ENCODE assay signal across 8 cellular contexts in the genomic region with DNA sequence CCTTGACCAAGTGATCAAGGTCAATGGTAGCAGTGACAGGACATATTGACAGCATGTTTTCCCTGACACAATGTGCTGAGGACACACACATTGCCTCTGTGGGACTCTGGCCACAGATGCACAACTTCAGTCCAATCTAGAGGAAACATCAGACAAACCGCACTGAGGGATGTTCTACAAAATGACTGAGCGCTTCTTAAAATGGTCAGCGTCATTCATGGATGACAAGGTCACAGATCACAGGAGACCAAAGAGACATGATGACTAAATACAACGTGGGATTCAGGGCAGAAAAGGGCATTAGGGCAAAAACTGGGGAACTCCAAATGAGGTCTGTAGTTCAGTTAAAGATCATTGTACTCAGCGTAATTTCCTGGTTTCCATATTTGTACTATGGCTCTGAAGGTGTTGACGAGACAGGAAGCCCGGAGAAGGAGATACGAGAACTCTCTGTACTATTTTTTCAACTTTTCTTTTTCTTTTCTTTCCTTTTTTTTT. TPM values are rescaled to one million over a fixed set of nuclear protein-coding genes. Genes with fewer than 3 reads are reported as not detected.
DNase-seq lines count a peak whose midpoint lies in the region; ATAC-seq lines count a peak whose summit lies in the region.

No MANE protein-coding gene starts in this region.

- H2AK5ac ChIP-seq in trophoblast cell (ENCODE audit: low read length) (no peak overlapping the region), mesendoderm (ENCODE audit: low read length) (no peak overlapping the region)

- H3K4me2 ChIP-seq in trophoblast cell (ENCODE audit: low read length) (no peak overlapping the region), mesendoderm (ENCODE audit: low read length) (no peak overlapping the region)

- H4K12ac ChIP-seq in trophoblast cell (ENCODE audit: low read depth, low read length): no peak overlapping the region

- H4K91ac ChIP-seq in trophoblast cell (ENCODE audit: low read depth, low read length): no peak overlapping the region

- H3K36me3 ChIP-seq in mucosa of rectum (ENCODE audit: control insufficient read depth in 2 of 2, insufficient read depth in 2 of 2, low read length in 2 of 2) (no peaks in the 10 kb centered on the region), trophoblast cell (ENCODE audit: control insufficient read depth in 1 of 2, insufficient read depth in 2 of 2, low read length in 2 of 2) (no peaks in the 10 kb centered on the region), mesendoderm (ENCODE audit: control insufficient read depth, insufficient read depth, low read length) (no peaks in the 10 kb centered on the region)

- H3K27me3 ChIP-seq in mucosa of rectum (ENCODE audit: control insufficient read depth in 2 of 2, insufficient read depth in 2 of 2, low read length in 2 of 2): no peaks in the 10 kb centered on the region
- no peaks in the 10 kb centered on the region for H3K27me3 ChIP-seq in trophoblast cell (ENCODE audit: insufficient read depth, low read length)
- H3K27me3 ChIP-seq in mesendoderm (ENCODE audit: insufficient read depth, low read length, poor library complexity): no peaks in the 10 kb centered on the region

- H2BK5ac ChIP-seq in trophoblast cell (ENCODE audit: low read depth, low read length, poor library complexity) (no peak overlapping the region), mesendoderm (ENCODE audit: low read length) (no peak overlapping the region)

- H2BK12ac ChIP-seq in trophoblast cell (ENCODE audit: low read length): no peak overlapping the region

- H4K5ac ChIP-seq in mesendoderm (ENCODE audit: low read length): no peak overlapping the region

- H3K23ac ChIP-seq in trophoblast cell (ENCODE audit: low read length) (no peak overlapping the region), mesendoderm (ENCODE audit: low read length) (no peak overlapping the region)

- H3K79me2 ChIP-seq in trophoblast cell (ENCODE audit: control insufficient read depth, insufficient read depth, low read length, poor library complexity) (no peaks in the 10 kb centered on the region), mesendoderm (ENCODE audit: control insufficient read depth, insufficient read depth, low read length) (no peaks in the 10 kb centered on the region)

- no peaks in the 10 kb centered on the region for H3K79me1 ChIP-seq in trophoblast cell (ENCODE audit: low read length)
- no peaks in the 10 kb centered on the region for H3K79me1 ChIP-seq in mesendoderm (ENCODE audit: low read length)

- H4K8ac ChIP-seq in trophoblast cell (ENCODE audit: low read depth, low read length): no peak overlapping the region
- no peak overlapping the region for H4K8ac ChIP-seq in mesendoderm (ENCODE audit: low read depth, low read length)

- H3K18ac ChIP-seq in trophoblast cell (ENCODE audit: low read length): no peak overlapping the region
- no peak overlapping the region for H3K18ac ChIP-seq in mesendoderm (ENCODE audit: low read length)

- peak; percentile 58 for ATAC-seq in GM18520 (IDR thresholded peaks at IDR 0.05; ENCODE audit: unreplicated experiment)
- ATAC-seq in HG02973 (IDR thresholded peaks at IDR 0.05; ENCODE audit: unreplicated experiment): peak; percentile 72
- peak; percentile 76 to 82 for ATAC-seq in activated CD4-positive, CD25-positive, alpha-beta regulatory T cell treated with anti-CD3 and anti-CD28 coated beads, Interleukin-2, amount 50 U/mL, for 24 hours

- H2BK15ac ChIP-seq in mesendoderm (replicated peaks; ENCODE audit: low read depth): no peak overlapping the region

- no peak for DNase-seq in trophoblast cell
- no peak for DNase-seq in NCI-H1436 treated with DMSO at 0.1 percent for 48 hours (lab: John Stamatoyannopoulos, UW)
- DNase-seq in NK-92 treated with Interleukin-12 subunit alpha and Interleukin-12 subunit beta, amount 100 ng/mL, for 24 hours (lab: John Stamatoyannopoulos, UW): no peak
- DNase-seq in mesendoderm: no peak

- H3K4ac ChIP-seq in trophoblast cell (ENCODE audit: low read depth, low read length): no peak overlapping the region
- H3K4ac ChIP-seq in mesendoderm (ENCODE audit: low read depth, low read length): no peak overlapping the region

- H3K9me3 ChIP-seq in mucosa of rectum (ENCODE audit: control insufficient read depth in 2 of 2, low read length in 2 of 2): no peaks in the 10 kb centered on the region
- no peaks in the 10 kb centered on the region for H3K9me3 ChIP-seq in trophoblast cell (ENCODE audit: insufficient read depth, low read depth, low read length)

- H3K56ac ChIP-seq in mesendoderm (ENCODE audit: low read length): no peak overlapping the region

- no CpG with 5 or more reads among the region's 8 CpGs for WGBS in trophoblast cell (ENCODE audit: extremely low coverage, insufficient coverage, insufficient read length)
- WGBS in mesendoderm (ENCODE audit: extremely low coverage, insufficient coverage, low lambda C conversion rate): no CpG with 5 or more reads among the region's 8 CpGs

- no peak overlapping the region for H2BK120ac ChIP-seq in trophoblast cell (ENCODE audit: insufficient read depth, low read length, poor library complexity)
- H2BK120ac ChIP-seq in mesendoderm (ENCODE audit: low read depth, low read length): no peak overlapping the region

- H3K9ac ChIP-seq in mucosa of rectum (ENCODE audit: low read depth in 1 of 2, low read length in 2 of 2) (peak overlapping the region in 1 of 2 donors; percentile 26), trophoblast cell (ENCODE audit: low read length) (no peak overlapping the region), mesendoderm (ENCODE audit: low read length) (no peak overlapping the region)

- H3K4me1 ChIP-seq in mucosa of rectum (ENCODE audit: control insufficient read depth in 2 of 2, insufficient read depth in 2 of 2, low read length in 2 of 2): peaks cover 15 to 18% of the 10 kb centered on the region in 2 donors
- H3K4me1 ChIP-seq in trophoblast cell (ENCODE audit: control insufficient read depth in 1 of 2, insufficient read depth in 2 of 2, low read length in 2 of 2): peaks cover 3 to 6% of the 10 kb centered on the region in 2 experiments
- H3K4me1 ChIP-seq in mesendoderm (ENCODE audit: control insufficient read depth, low read depth, low read length): no peaks in the 10 kb centered on the region

- H3K14ac ChIP-seq in trophoblast cell (ENCODE audit: low read length): no peak overlapping the region

- H3K27ac ChIP-seq in mucosa of rectum (ENCODE audit: low read depth in 2 of 2, low read length in 2 of 2): peak overlapping the region; percentile 45 to 74
- no peak overlapping the region for H3K27ac ChIP-seq in trophoblast cell (ENCODE audit: low read depth, low read length)
- H3K27ac ChIP-seq in mesendoderm (ENCODE audit: low read depth, low read length): no peak overlapping the region

- H3K4me3 ChIP-seq in mucosa of rectum (ENCODE audit: low read length in 2 of 2) (no peak overlapping the region), trophoblast cell (ENCODE audit: low read depth, low read length) (no peak overlapping the region), mesendoderm (ENCODE audit: low read length) (no peak overlapping the region)

- H2AFZ ChIP-seq in trophoblast cell (ENCODE audit: insufficient read depth, low read length, poor library complexity): no peak overlapping the region

RNA-seq across cellular contexts. Expression of a gene that starts 20.6 kb away (rescaled TPM):
- polyA plus RNA-seq in trophoblast cell (2013): 1.4 TPM in 2 replicates
- polyA plus RNA-seq in mesendoderm (2013, experiment 1 of 2): 1.0 TPM
- polyA plus RNA-seq in mesendoderm (2013, experiment 2 of 2): 1.2 TPM

RNA-seq across cellular contexts. Expression of a gene that starts 30.2 kb away (rescaled TPM):
- 39.2 and 41.2 TPM in 2 replicates for polyA plus RNA-seq in trophoblast cell (2013)
- 47.8 TPM for polyA plus RNA-seq in mesendoderm (2013, experiment 1 of 2)
- 47.7 TPM for polyA plus RNA-seq in mesendoderm (2013, experiment 2 of 2)

RNA-seq across cellular contexts. Expression of a gene that starts 45.6 kb away (rescaled TPM):
- 15.7 and 17.3 TPM in 2 replicates for polyA plus RNA-seq in trophoblast cell (2013)
- 10.4 TPM for polyA plus RNA-seq in mesendoderm (2013, experiment 1 of 2)
- polyA plus RNA-seq in mesendoderm (2013, experiment 2 of 2): 10.4 TPM

RNA-seq across cellular contexts. Expression of a gene that starts 59.8 kb away (rescaled TPM):
- polyA plus RNA-seq in trophoblast cell (2013): 0.52 and 0.56 TPM in 2 replicates
- 1.5 TPM for polyA plus RNA-seq in mesendoderm (2013, experiment 1 of 2)
- polyA plus RNA-seq in mesendoderm (2013, experiment 2 of 2): 1.6 TPM

Comparison
In these comparisons a context has a peak if more than half of its experiments do, and no peak if none do; other contexts are left out.
1. H3K27ac ChIP-seq: peak in mucosa of rectum (2 of 2); none in trophoblast cell (single experiment) and mesendoderm (single experiment).
2. Peak in every context shown above with its lines, with median percentiles within 50 percentile points of each other: ATAC-seq.